In genomic region chr1:66351474-66351873, GRCh38 we compare ENCODE assay signal across 8 cellular contexts.
DNase-seq lines count a peak whose midpoint lies in the region; ATAC-seq and TF ChIP-seq lines count a peak whose summit lies in the region.

No MANE protein-coding gene starts in this region.

- H3K36me3 ChIP-seq in HCT116 (ENCODE audit: control insufficient read depth in 1 of 2, insufficient read depth in 2 of 2, low read length in 2 of 2), result peaks cover 2 to 16% of the 10 kb centered on the region in 2 experiments; a peak in 3 of 4 replicates

- intact Hi-C loops in HCT116 (cut with micrococcal nuclease), result loop anchor here (5.0 kb wide), 1 partner anchor 86 kb away; no protein-coding TSS in a partner anchor

- peak overlapping the region; percentile 61 for H3K4me2 ChIP-seq in HCT116 (ENCODE audit: low read length)

- CTCF ChIA-PET in HCT116 (lab: Charles Lee) (no interaction called here), T-cell (lab: Charles Lee) (interaction anchor here (0.6 to 1.9 kb wide), 9 partner anchors 9 to 101 kb away, joined by 3 to 9 read pairs (median 4); no protein-coding TSS in a partner anchor)

- no peak overlapping the region for H3K4me3 ChIP-seq in HCT116 (replicated peaks in 1 of 2; ENCODE audit: low read depth in 1 of 2, low read length in 2 of 2)

- H4K20me1 ChIP-seq in HCT116 (ENCODE audit: insufficient read depth), result no peaks in the 10 kb centered on the region

- peaks cover 94 to 100% of the 10 kb centered on the region in 2 experiments for H3K4me1 ChIP-seq in HCT116 (ENCODE audit: control insufficient read depth in 1 of 2, insufficient read depth in 2 of 2, low read length in 2 of 2)

- peaks cover 99% of the 10 kb centered on the region for H3K79me2 ChIP-seq in HCT116 (ENCODE audit: insufficient read depth, low read length)

- no peaks in the 10 kb centered on the region for H3K9me2 ChIP-seq in HCT116 (ENCODE audit: insufficient read depth)

- 0 out of 2 replicates have a peak, but pooled peaks have one; percentile 14 for TF ChIP-seq RAD21 in HCT116 (IDR thresholded peaks at IDR 0.05; ENCODE audit: low read depth)

- no peak overlapping the region for H2AFZ ChIP-seq in HCT116 (ENCODE audit: low read depth, low read length, poor library complexity, severe bottlenecking)

- H3K36me3 Mint-ChIP-seq in T-cell, result peaks cover 49% of the 10 kb centered on the region
- H3K36me3 Mint-ChIP-seq in mesothelial cell of epicardium, result no peaks in the 10 kb centered on the region

- ATAC-seq in GM18502 (IDR thresholded peaks at IDR 0.05; ENCODE audit: poor library complexity, unreplicated experiment) (peak; percentile 28), HCT116 (no peak), T-cell (replicated peaks in 1 of 4) (peak in 3 of 4 experiments; percentile 5 to 21 (median 11)), GM19467 (IDR thresholded peaks at IDR 0.05; ENCODE audit: unreplicated experiment) (no peak)

- H3K9ac ChIP-seq in HCT116 (ENCODE audit: low read length), result peak overlapping the region; percentile 66

- peaks cover 0 to 4% (median 0%) of the 10 kb centered on the region in 3 donors for H3K9me3 Mint-ChIP-seq in T-cell
- no peaks in the 10 kb centered on the region for H3K9me3 Mint-ChIP-seq in mesothelial cell of epicardium

- POLR2A ChIA-PET in HCT116 (lab: Charles Lee), result interaction anchor here (1.8 kb wide), 1 partner anchor 19 kb away, joined by 7 read pairs; no protein-coding TSS in a partner anchor
- POLR2A ChIA-PET in T-cell (lab: Charles Lee), result interaction anchor here (0.6 to 5.4 kb wide), 6 partner anchors 9 to 66 kb away, joined by 3 to 131 read pairs (median 4); no protein-coding TSS in a partner anchor

- H3K4me1 Mint-ChIP-seq in T-cell (peaks cover 95 to 98% (median 97%) of the 10 kb centered on the region in 3 donors), mesothelial cell of epicardium (peaks cover 76% of the 10 kb centered on the region)

- DNase-seq in HCT116 (ENCODE audit: low read depth, low spot score) (no peak), T-cell (no peak), mesothelial cell of epicardium (ENCODE audit: low spot score in 2 of 2, unreplicated experiment in 2 of 2) (no peak), occipital lobe (lab: John Stamatoyannopoulos, UW) (no peak), NCI-H524 treated with DMSO at 0.1 percent for 48 hours (lab: John Stamatoyannopoulos, UW) (no peak)
- no peak for DNase-seq in stimulated activated CD4-positive, alpha-beta T cell treated with anti-CD3 and anti-CD28 coated beads, Interleukin-2, amount 100 ng/mL, for 24 hours

- BruUV-seq in HCT116 (replicated peaks; lab: Mats Ljungman, UMichigan), result no TSS peak

- RAD21 ChIA-PET in HCT116 (lab: Charles Lee; ENCODE audit: low non-redundant PET in 1 of 2, low total read pairs in 2 of 2, uncharacterized antibody in 2 of 2, unreplicated experiment in 2 of 2), result interaction anchor here in 1 of 2 experiments (1.5 kb wide), 1 partner anchor 85 kb away, joined by 5 read pairs; no protein-coding TSS in a partner anchor

- H3K27me3 ChIP-seq in HCT116 (ENCODE audit: insufficient read depth, low read length), result no peaks in the 10 kb centered on the region

- no peaks in the 10 kb centered on the region for H3K27me3 Mint-ChIP-seq in T-cell
- no peaks in the 10 kb centered on the region for H3K27me3 Mint-ChIP-seq in mesothelial cell of epicardium (ENCODE audit: low read depth)

- TF ChIP-seq CTCF in HCT116 (IDR thresholded peaks at IDR 0.05 in 2 of 3, conservative IDR thresholded peaks at IDR 0.05 in 1 of 3; ENCODE audit: borderline replicate concordance in 1 of 3, insufficient read depth in 1 of 3, low read depth in 2 of 3, low read length in 2 of 3), result no peak
- TF ChIP-seq CTCF in mesothelial cell of epicardium (IDR thresholded peaks at IDR 0.05; ENCODE audit: unreplicated experiment), result no peak

- TF ChIP-seq POLR2A in HCT116 (IDR thresholded peaks at IDR 0.05; ENCODE audit: borderline replicate concordance, extremely low read depth, insufficient read depth, insufficient read length), result no peak

- H3K4me3 Mint-ChIP-seq in T-cell (peak overlapping the region; percentile 59 to 75 (median 67)), mesothelial cell of epicardium (no peak overlapping the region)

- peak overlapping the region; percentile 82 to 95 for H3K27ac Mint-ChIP-seq in T-cell
- H3K27ac Mint-ChIP-seq in mesothelial cell of epicardium, result peak overlapping the region; percentile 90

- H3K9me3 ChIP-seq in HCT116 (ENCODE audit: control insufficient read depth in 1 of 2, insufficient read depth in 1 of 2, low read depth in 1 of 2, low read length in 2 of 2), result no peaks in the 10 kb centered on the region

- peak overlapping the region; percentile 96 for H3K27ac ChIP-seq in HCT116 (ENCODE audit: low read depth, low read length)

TF ChIP-seq in HCT116, 20 proteins besides CTCF, POLR2A, EP300 and RAD21:
- TF ChIP-seq, protein P1, sequence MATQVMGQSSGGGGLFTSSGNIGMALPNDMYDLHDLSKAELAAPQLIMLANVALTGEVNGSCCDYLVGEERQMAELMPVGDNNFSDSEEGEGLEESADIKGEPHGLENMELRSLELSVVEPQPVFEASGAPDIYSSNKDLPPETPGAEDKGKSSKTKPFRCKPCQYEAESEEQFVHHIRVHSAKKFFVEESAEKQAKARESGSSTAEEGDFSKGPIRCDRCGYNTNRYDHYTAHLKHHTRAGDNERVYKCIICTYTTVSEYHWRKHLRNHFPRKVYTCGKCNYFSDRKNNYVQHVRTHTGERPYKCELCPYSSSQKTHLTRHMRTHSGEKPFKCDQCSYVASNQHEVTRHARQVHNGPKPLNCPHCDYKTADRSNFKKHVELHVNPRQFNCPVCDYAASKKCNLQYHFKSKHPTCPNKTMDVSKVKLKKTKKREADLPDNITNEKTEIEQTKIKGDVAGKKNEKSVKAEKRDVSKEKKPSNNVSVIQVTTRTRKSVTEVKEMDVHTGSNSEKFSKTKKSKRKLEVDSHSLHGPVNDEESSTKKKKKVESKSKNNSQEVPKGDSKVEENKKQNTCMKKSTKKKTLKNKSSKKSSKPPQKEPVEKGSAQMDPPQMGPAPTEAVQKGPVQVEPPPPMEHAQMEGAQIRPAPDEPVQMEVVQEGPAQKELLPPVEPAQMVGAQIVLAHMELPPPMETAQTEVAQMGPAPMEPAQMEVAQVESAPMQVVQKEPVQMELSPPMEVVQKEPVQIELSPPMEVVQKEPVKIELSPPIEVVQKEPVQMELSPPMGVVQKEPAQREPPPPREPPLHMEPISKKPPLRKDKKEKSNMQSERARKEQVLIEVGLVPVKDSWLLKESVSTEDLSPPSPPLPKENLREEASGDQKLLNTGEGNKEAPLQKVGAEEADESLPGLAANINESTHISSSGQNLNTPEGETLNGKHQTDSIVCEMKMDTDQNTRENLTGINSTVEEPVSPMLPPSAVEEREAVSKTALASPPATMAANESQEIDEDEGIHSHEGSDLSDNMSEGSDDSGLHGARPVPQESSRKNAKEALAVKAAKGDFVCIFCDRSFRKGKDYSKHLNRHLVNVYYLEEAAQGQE (IDR thresholded peaks at IDR 0.05; ENCODE audit: low read depth), result no peak
- no peak for TF ChIP-seq TCF7L2 (IDR thresholded peaks at IDR 0.05; ENCODE audit: borderline replicate concordance, extremely low read depth, insufficient read depth, insufficient read length)
- TF ChIP-seq, protein P2, sequence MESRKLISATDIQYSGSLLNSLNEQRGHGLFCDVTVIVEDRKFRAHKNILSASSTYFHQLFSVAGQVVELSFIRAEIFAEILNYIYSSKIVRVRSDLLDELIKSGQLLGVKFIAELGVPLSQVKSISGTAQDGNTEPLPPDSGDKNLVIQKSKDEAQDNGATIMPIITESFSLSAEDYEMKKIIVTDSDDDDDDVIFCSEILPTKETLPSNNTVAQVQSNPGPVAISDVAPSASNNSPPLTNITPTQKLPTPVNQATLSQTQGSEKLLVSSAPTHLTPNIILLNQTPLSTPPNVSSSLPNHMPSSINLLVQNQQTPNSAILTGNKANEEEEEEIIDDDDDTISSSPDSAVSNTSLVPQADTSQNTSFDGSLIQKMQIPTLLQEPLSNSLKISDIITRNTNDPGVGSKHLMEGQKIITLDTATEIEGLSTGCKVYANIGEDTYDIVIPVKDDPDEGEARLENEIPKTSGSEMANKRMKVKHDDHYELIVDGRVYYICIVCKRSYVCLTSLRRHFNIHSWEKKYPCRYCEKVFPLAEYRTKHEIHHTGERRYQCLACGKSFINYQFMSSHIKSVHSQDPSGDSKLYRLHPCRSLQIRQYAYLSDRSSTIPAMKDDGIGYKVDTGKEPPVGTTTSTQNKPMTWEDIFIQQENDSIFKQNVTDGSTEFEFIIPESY (IDR thresholded peaks at IDR 0.05; ENCODE audit: extremely low read depth, insufficient replicate concordance, low read length), result no peak
- TF ChIP-seq YY1 (IDR thresholded peaks at IDR 0.05; ENCODE audit: extremely low read depth, insufficient replicate concordance, low read depth, low read length), result no peak
- TF ChIP-seq FOSL1 (IDR thresholded peaks at IDR 0.05; ENCODE audit: low read depth), result no peak
- no peak for TF ChIP-seq SRF (IDR thresholded peaks at IDR 0.05; ENCODE audit: low read depth)
- TF ChIP-seq, protein P3, sequence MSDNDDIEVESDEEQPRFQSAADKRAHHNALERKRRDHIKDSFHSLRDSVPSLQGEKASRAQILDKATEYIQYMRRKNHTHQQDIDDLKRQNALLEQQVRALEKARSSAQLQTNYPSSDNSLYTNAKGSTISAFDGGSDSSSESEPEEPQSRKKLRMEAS (IDR thresholded peaks at IDR 0.05), result no peak; the same call in 1 of the 2 replicates
- TF ChIP-seq EGR1 (IDR thresholded peaks at IDR 0.05; ENCODE audit: low read depth), result no peak
- TF ChIP-seq EZH2phosphoT487 (IDR thresholded peaks at IDR 0.05; ENCODE audit: borderline replicate concordance), result no peak
- TF ChIP-seq CBX3 (IDR thresholded peaks at IDR 0.05; ENCODE audit: low read depth), result no peak
- no peak for TF ChIP-seq ZNF274 (IDR thresholded peaks at IDR 0.05; ENCODE audit: low read depth, low read length)
- TF ChIP-seq ATF3 (IDR thresholded peaks at IDR 0.05), result no peak
- no peak for TF ChIP-seq POLR2AphosphoS5 (IDR thresholded peaks at IDR 0.05; ENCODE audit: low read depth, low read length)
- no peak for TF ChIP-seq EZH2 (IDR thresholded peaks at IDR 0.05)
- no peak for TF ChIP-seq ZFX (IDR thresholded peaks at IDR 0.05)

Comparison
In these comparisons a context has a peak if more than half of its experiments do, and no peak if none do; other contexts are left out.
1. ATAC-seq: peak in GM18502 (single experiment) and T-cell (3 of 4); none in HCT116 (single experiment) and GM19467 (single experiment).